ENCODE assay signal across 8 cellular contexts in the genomic region with DNA sequence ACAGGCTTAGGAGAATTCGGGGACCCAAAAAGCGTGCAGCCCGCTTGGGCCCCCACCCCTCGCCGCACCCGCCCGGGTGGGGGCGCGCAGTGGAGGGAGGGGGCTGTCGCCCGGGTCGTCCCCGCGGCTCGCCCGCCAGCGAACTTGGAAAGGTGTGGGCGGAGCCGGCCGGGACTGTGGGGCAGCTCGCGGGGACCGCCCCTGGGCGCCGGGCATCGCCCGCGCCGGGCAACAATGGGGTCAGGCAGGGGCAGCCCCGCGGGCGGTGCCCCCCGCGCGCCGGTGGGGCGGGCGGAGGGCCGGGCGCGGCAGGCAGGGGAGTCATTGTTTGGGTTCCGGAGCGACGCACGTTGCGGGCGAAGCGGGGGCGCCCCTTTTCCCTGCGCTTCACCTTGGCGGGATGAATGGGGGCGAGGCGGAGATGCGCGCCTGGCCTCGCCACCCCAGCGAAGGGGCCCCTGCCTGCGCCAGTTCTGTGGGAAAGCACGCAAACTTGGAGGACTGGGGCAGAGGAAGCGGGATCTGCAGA. TPM values are rescaled to one million over a fixed set of nuclear protein-coding genes. Genes with fewer than 3 reads are reported as not detected.
A peak's percentile ranks its signal among the peaks of the same experiment; 100 is the strongest.
DNase-seq lines count a peak whose midpoint lies in the region; ATAC-seq and TF ChIP-seq lines count a peak whose summit lies in the region.

No MANE protein-coding gene starts in this region.

- H3K4me1 ChIP-seq in SJCRH30 = peaks cover 3% of the 10 kb centered on the region

- ATAC-seq in GM19395 (IDR thresholded peaks at IDR 0.05; ENCODE audit: unreplicated experiment) = peak; percentile 26
- peak; percentile 19 for ATAC-seq in HG03460 (IDR thresholded peaks at IDR 0.05; ENCODE audit: unreplicated experiment)

- H3K9me3 Mint-ChIP-seq in activated naive CD8-positive, alpha-beta T cell (ENCODE audit: low read depth) = no peaks in the 10 kb centered on the region

- H3K9me3 ChIP-seq in SJCRH30 (replicated peaks) = no peaks in the 10 kb centered on the region

- peak in 1 of 2 experiments; percentile 60 for DNase-seq in SJCRH30
- peak; percentile 49 for DNase-seq in hepatic stellate cell (ENCODE audit: low spot score)
- DNase-seq in NOMO-1 treated with dmso at 0.1 percent for 144 hours (lab: John Stamatoyannopoulos, UW; ENCODE audit: unreplicated experiment) = no peak

- peaks cover 28% of the 10 kb centered on the region for H3K4me1 Mint-ChIP-seq in activated naive CD8-positive, alpha-beta T cell (ENCODE audit: low read depth)

- TF ChIP-seq CTCF in C4-2B (conservative IDR thresholded peaks at IDR 0.05) = no peak

- H3K27ac ChIP-seq in C4-2B = peak overlapping the region; percentile 49
- peak overlapping the region; percentile 97 for H3K27ac ChIP-seq in SJCRH30
- H3K27ac ChIP-seq in skin epidermis = peak overlapping the region; percentile 67 to 94 (median 88)

- peak overlapping the region; percentile 99 for H3K4me3 ChIP-seq in SJCRH30
- peak overlapping the region; percentile 65 to 85 (median 77) for H3K4me3 ChIP-seq in skin epidermis

- H3K27ac Mint-ChIP-seq in activated naive CD8-positive, alpha-beta T cell = peak overlapping the region; percentile 30

- no peaks in the 10 kb centered on the region for H3K36me3 Mint-ChIP-seq in activated naive CD8-positive, alpha-beta T cell

- peak overlapping the region; percentile 79 for H3K4me3 Mint-ChIP-seq in activated naive CD8-positive, alpha-beta T cell

- no peaks in the 10 kb centered on the region for H3K27me3 ChIP-seq in SJCRH30

- H3K36me3 ChIP-seq in SJCRH30 = no peaks in the 10 kb centered on the region

- H3K27me3 Mint-ChIP-seq in activated naive CD8-positive, alpha-beta T cell = no peaks in the 10 kb centered on the region

RNA-seq across cellular contexts. Expression of gene KLF12, which starts 0.6 kb away (rescaled TPM):
- total RNA-seq in SJCRH30 (2014; rRNA removed; shearing (Covaris generic)) = 11.3 and 12.3 TPM in 2 replicates
